1 cellular context compared by ENCODE assay signal in genomic region chr22:41917906-41918791, GRCh38.
A peak's percentile ranks its signal among the peaks of the same experiment; 100 is the strongest.
TF ChIP-seq lines count a peak whose summit lies in the region.

No MANE protein-coding gene starts in this region.

TF ChIP-seq in HEK293, 187 proteins besides CTCF, POLR2A, EP300 and RAD21 (continued from another document):
- TF ChIP-seq REST (tag by site-specific recombination; IDR thresholded peaks at IDR 0.05) (no peak), PRDM4 (tag by site-specific recombination; IDR thresholded peaks at IDR 0.05) (no peak), ZNF266 (tag by site-specific recombination; IDR thresholded peaks at IDR 0.05; ENCODE audit: low read depth) (no peak), ZNF132 (tag by site-specific recombination; IDR thresholded peaks at IDR 0.05; ENCODE audit: borderline replicate concordance) (no peak), ZNF121 (tag by site-specific recombination; IDR thresholded peaks at IDR 0.05) (peak; percentile 93), ZNF114 (tag by site-specific recombination; IDR thresholded peaks at IDR 0.05) (no peak), ZBTB11 (tag by site-specific recombination; conservative IDR thresholded peaks at IDR 0.05; ENCODE audit: low read depth) (no peak), ZSCAN5A (tag by site-specific recombination; IDR thresholded peaks at IDR 0.05) (no peak), ZNF529 (tag by site-specific recombination; IDR thresholded peaks at IDR 0.05; ENCODE audit: insufficient replicate concordance) (no peak), GLI4 (tag by site-specific recombination; IDR thresholded peaks at IDR 0.05) (no peak), ZNF18 (tag by site-specific recombination; IDR thresholded peaks at IDR 0.05) (0 out of 2 replicates have a peak, but pooled peaks have one; percentile 61), BCL6B (tag by site-specific recombination; IDR thresholded peaks at IDR 0.05) (peak; percentile 93), ZNF707 (tag by site-specific recombination; IDR thresholded peaks at IDR 0.05) (no peak), ZNF24 (tag by site-specific recombination; IDR thresholded peaks at IDR 0.05) (no peak), ZFP3 (tag by site-specific recombination; IDR thresholded peaks at IDR 0.05; ENCODE audit: low read depth) (0 out of 2 replicates have a peak, but pooled peaks have one; percentile 22), ZNF701 (tag by site-specific recombination; IDR thresholded peaks at IDR 0.05) (no peak), ZNF184 (tag by site-specific recombination; IDR thresholded peaks at IDR 0.05) (peak; percentile 61; the same call in 1 of the 2 replicates), ZBTB17 (tag by site-specific recombination; IDR thresholded peaks at IDR 0.05) (peak; percentile 51), GLIS2 (tag by site-specific recombination; IDR thresholded peaks at IDR 0.05) (0 out of 2 replicates have a peak, but pooled peaks have one; percentile 35)
